1 cellular context compared by ENCODE assay signal in the genomic region with DNA sequence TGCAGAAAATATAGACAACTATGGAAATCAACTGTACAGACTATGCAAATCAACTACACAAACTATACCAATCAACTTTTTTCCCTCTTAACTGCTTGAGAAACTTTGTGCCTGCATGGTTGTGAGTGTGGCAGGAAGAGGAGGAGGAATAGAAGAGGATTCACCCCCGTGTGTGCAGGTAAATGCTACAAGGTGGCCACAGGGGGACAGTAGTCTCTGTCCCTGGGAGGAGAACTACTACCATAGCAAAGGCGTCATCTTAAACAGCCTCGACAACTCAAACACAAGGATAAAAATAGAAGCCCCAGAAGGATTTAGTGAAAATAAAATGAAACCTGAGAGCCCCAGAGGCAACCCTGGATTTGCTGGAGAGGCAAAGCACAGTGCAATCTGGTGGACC.
A peak's percentile ranks its signal among the peaks of the same experiment; 100 is the strongest.
TF ChIP-seq lines count a peak whose summit lies in the region.

No MANE protein-coding gene starts in this region.

TF ChIP-seq in GM12878, 131 proteins besides CTCF, POLR2A, EP300 and RAD21:
- TF ChIP-seq BCL11A (IDR thresholded peaks at IDR 0.05; ENCODE audit: low read depth, low read length) (no peak), SMC3 (IDR thresholded peaks at IDR 0.05; ENCODE audit: borderline replicate concordance, low read length) (peak; percentile 6; the same call in 1 of the 2 replicates)
TF ChIP-seq in GM12878: peak in this region for 1.
